Comparison of ENCODE assay signal across 30 cellular contexts in genomic region chr2:60597346-60597745, GRCh38. TPM values are rescaled to one million over a fixed set of nuclear protein-coding genes. Genes with fewer than 3 reads are reported as not detected.
DNase-seq lines count a peak whose midpoint lies in the region; ATAC-seq, FAIRE-seq and TF ChIP-seq lines count a peak whose summit lies in the region.
"Had no signal": no experiment of that assay in that cellular context is flagged by ENCODE, and none has a peak within 500 bp of the region (broad histone marks: within the 10 kb centered on the region; RNA-seq: fewer than 3 reads in every experiment).

No MANE protein-coding gene starts in this region.

- ATAC-seq in omental fat pad (ENCODE audit: low FRiP score): no peak
- ATAC-seq: A549, HepG2, Right ventricle myocardium inferior, T-cell had no signal

- no peaks in the 10 kb centered on the region for H3K27me3 ChIP-seq in keratinocyte (ENCODE audit: control insufficient read depth, extremely low read depth, insufficient read depth, low read length)
- H3K27me3 ChIP-seq: SJSA1 had no signal

- H3K27ac ChIP-seq in keratinocyte (ENCODE audit: control insufficient read depth, insufficient read depth, low read length): no peak overlapping the region
- H3K27ac ChIP-seq: A549, PC-9, SJSA1 had no signal

- dilution Hi-C loops in keratinocyte (cut with MboI; ENCODE audit: extremely low pct_ligation_motif_present, low sequenced_read_pairs): no loop called here

- H3K4me2 ChIP-seq in keratinocyte (ENCODE audit: control insufficient read depth, extremely low read depth, insufficient read depth, low read depth, low read length): no peak overlapping the region
- H3K4me2 ChIP-seq: A549, PC-9 had no signal

- H3K36me3 ChIP-seq in keratinocyte (ENCODE audit: control insufficient read depth in 2 of 2, extremely low read depth in 1 of 2, insufficient read depth in 2 of 2, low read length in 2 of 2): no peaks in the 10 kb centered on the region
- H3K36me3 ChIP-seq: HAP-1, SJSA1 had no signal

- no peaks in the 10 kb centered on the region for H3K9me1 ChIP-seq in keratinocyte (ENCODE audit: control insufficient read depth, extremely low read depth, insufficient read depth, low read length)

- DNase-seq in EH (ENCODE audit: low read depth) (peak; percentile 20), M059J (ENCODE audit: low read depth) (peak; percentile 5), epithelial cell of esophagus (ENCODE audit: low read depth) (peak; percentile 86), keratinocyte (ENCODE audit: low read depth, low spot score) (no peak), ureter (ENCODE audit: low spot score) (no peak), GM19238 (ENCODE audit: insufficient read length, low spot score) (no peak), omental fat pad (ENCODE audit: low spot score) (no peak), NCI-H1105 treated with DMSO at 0.1 percent for 48 hours (lab: John Stamatoyannopoulos, UW) (no peak)
- DNase-seq: C1 segment of cervical spinal cord; CD4-positive, alpha-beta memory T cell; COR-L47; DND-41; GOT3; Karpas-422; NCI-H1105; NCI-H146; NCI-H1930; NCI-H2107; NCI-H446 treated with DMSO at 0.1 percent for 48 hours; NCI-H526; NCI-H82; NK-92 treated with Interleukin-12 subunit alpha and Interleukin-12 subunit beta, amount 100 ng/mL, for 24 hours; PC-9; T-cell had no signal

- FAIRE-seq in keratinocyte (lab: Jason Lieb, UNC): peak; percentile 73
- FAIRE-seq: A549, GM18507, HepG2 had no signal

- H3K4me3 ChIP-seq in epithelial cell of esophagus (ENCODE audit: low read length) (no peak overlapping the region), keratinocyte (ENCODE audit: control insufficient read depth in 2 of 3, extremely low read depth in 1 of 3, insufficient read depth in 2 of 3, low read depth in 1 of 3, low read length in 3 of 3) (no peak overlapping the region)
- H3K4me3 ChIP-seq: A549, HAP-1, PC-9, SJSA1 had no signal

- no peak overlapping the region for H2AFZ ChIP-seq in keratinocyte (ENCODE audit: control insufficient read depth, low read length)
- H2AFZ ChIP-seq: PC-9 had no signal

- H4K20me1 ChIP-seq in keratinocyte (ENCODE audit: control insufficient read depth, extremely low read depth, insufficient read depth, low read length): no peaks in the 10 kb centered on the region

- H3K9ac ChIP-seq in keratinocyte (ENCODE audit: control insufficient read depth, extremely low read depth, insufficient read depth, low read length): no peak overlapping the region

- no peaks in the 10 kb centered on the region for H3K79me2 ChIP-seq in keratinocyte (ENCODE audit: control insufficient read depth, insufficient read depth, low read length)

- TF ChIP-seq CTCF in epithelial cell of esophagus (IDR thresholded peaks at IDR 0.05; ENCODE audit: insufficient read depth, low read depth, low read length, missing control alignments) (no peak), keratinocyte (optimal IDR thresholded peaks at IDR 0.05 in 1 of 3, IDR thresholded peaks at IDR 0.05 in 1 of 3, conservative IDR thresholded peaks at IDR 0.05 in 1 of 3; ENCODE audit: extremely low read depth in 1 of 3, insufficient read depth in 2 of 3, low read length in 3 of 3) (no peak), omental fat pad (IDR thresholded peaks at IDR 0.05) (no peak)

- no peaks in the 10 kb centered on the region for H3K9me3 ChIP-seq in keratinocyte (ENCODE audit: control insufficient read depth, low read depth, low read length)
- H3K9me3 ChIP-seq: HAP-1, SJSA1 had no signal

- peaks cover 8% of the 10 kb centered on the region for H3K4me1 ChIP-seq in keratinocyte (ENCODE audit: control insufficient read depth, extremely low read depth, insufficient read depth, low read length)
- H3K4me1 ChIP-seq: A549, SJSA1 had no signal

RNA-seq across cellular contexts. Expression of gene BCL11A, which starts 43.9 kb away (rescaled TPM):
- under 0.01 TPM in 1 of 2 replicates, not detected in the other for total RNA-seq in M059J (2014; rRNA removed; shearing (Covaris generic))
- polyA plus RNA-seq in keratinocyte: 3.8 to 5.3 TPM (median 5.0 TPM) in 3 replicates
- 6.4 TPM for polyA plus RNA-seq in keratinocyte (2011; ENCODE audit: low read depth)
- polyA plus RNA-seq in keratinocyte (2011; cell fraction: cytosol; rRNA removed): 2.9 and 3.7 TPM in 2 replicates
- polyA plus RNA-seq in keratinocyte (2011; cell fraction: nucleus; rRNA removed): 10.2 and 12.2 TPM in 2 replicates
- 4.8 and 12.4 TPM in 2 replicates for polyA plus RNA-seq in keratinocyte (2012; ENCODE audit: low replicate concordance)
- 9.7 to 17.6 TPM (median 12.8 TPM) in 3 replicates for polyA minus RNA-seq in keratinocyte
- 4.2 TPM for polyA minus RNA-seq in keratinocyte (2011; cell fraction: cytosol; rRNA and poly(A)+ RNA removed)
- polyA minus RNA-seq in keratinocyte (2011; cell fraction: nucleus; rRNA and poly(A)+ RNA removed): 10.6 and 20.9 TPM in 2 replicates
- total RNA-seq in ureter: 31.4 TPM
- total RNA-seq in omental fat pad: 1 to 10 TPM in 2 of 4 donors, under 1 TPM in 2; 0.28 to 5.0 (median 1.1) TPM
- total RNA-seq: HepG2, PC-9 had no signal
- polyA plus RNA-seq: HepG2 had no signal

Comparison
In these comparisons a context has a peak if more than half of its experiments do, and no peak if none do; other contexts are left out.
1. DNase-seq: peak in EH (single experiment), M059J (single experiment) and epithelial cell of esophagus (single experiment); none in keratinocyte (single experiment), ureter (single experiment), GM19238 (single experiment), omental fat pad (single experiment) and NCI-H1105 treated with DMSO at 0.1 percent for 48 hours (single experiment).